Comparison of ENCODE assay signal across 1 cellular context in genomic region chr1:212981571-212982328, GRCh38.
TF ChIP-seq lines count a peak whose summit lies in the region.

No MANE protein-coding gene starts in this region.

TF ChIP-seq in H1, 55 proteins besides CTCF, POLR2A, EP300 and RAD21:
- TF ChIP-seq SIN3A (conservative IDR thresholded peaks at IDR 0.05 in 1 of 2, IDR thresholded peaks at IDR 0.05 in 1 of 2; ENCODE audit: low read depth in 1 of 2, low read length in 2 of 2): peak in 1 of 2 experiments; percentile 63; a peak in 1 of 4 replicates
- no peak for TF ChIP-seq ATF2 (IDR thresholded peaks at IDR 0.05; ENCODE audit: low read length)
- TF ChIP-seq POLR2AphosphoS5 (IDR thresholded peaks at IDR 0.05; ENCODE audit: low read depth, low read length): peak; percentile 73
